Comparison of ENCODE assay signal across 12 cellular contexts in the genomic region with DNA sequence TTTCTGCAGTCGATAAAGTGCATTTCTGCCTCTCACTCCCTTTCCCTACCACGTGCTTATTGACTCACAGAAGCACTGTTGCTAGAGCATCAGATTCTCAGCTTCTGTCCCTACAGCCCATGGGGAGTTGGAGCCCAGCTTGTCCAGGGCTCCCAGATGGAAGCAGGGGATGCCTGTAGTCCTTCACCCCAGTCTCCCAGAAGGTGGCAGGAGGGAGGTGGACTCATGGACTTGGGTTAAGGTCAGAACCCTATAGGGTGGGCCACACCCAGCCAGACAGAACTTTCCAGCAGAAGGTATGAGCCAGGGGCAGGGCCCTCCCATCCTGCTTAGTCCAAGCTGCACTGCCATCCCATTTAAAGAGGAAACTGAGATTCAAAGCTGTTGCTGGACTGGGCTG. TPM values are rescaled to one million over a fixed set of nuclear protein-coding genes. Genes with fewer than 3 reads are reported as not detected.
A peak's percentile ranks its signal among the peaks of the same experiment; 100 is the strongest.
DNase-seq lines count a peak whose midpoint lies in the region; ATAC-seq, FAIRE-seq and TF ChIP-seq lines count a peak whose summit lies in the region.
"Had no signal": no experiment of that assay in that cellular context is flagged by ENCODE, and none has a peak within 500 bp of the region (broad histone marks: within the 10 kb centered on the region; RNA-seq: fewer than 3 reads in every experiment).

No MANE protein-coding gene starts in this region.

- TF ChIP-seq CTCF in A549 (IDR thresholded peaks at IDR 0.05) (no peak), GM10248 (IDR thresholded peaks at IDR 0.05; ENCODE audit: control extremely low read depth, extremely low read depth, low read depth, missing control alignments) (no peak), foreskin fibroblast (IDR thresholded peaks at IDR 0.05; ENCODE audit: low read depth, low read length) (peak; percentile 11)

- ATAC-seq in A549: peak; percentile 7 to 15; a peak in 4 of 6 replicates
- ATAC-seq in activated T-helper 17 cell treated with anti-CD3 and anti-CD28 coated beads, Interleukin-2, amount 50 U/mL, for 72 hours (replicated peaks): no peak

- no peak for TF ChIP-seq POLR2A in A549 (IDR thresholded peaks at IDR 0.05; ENCODE audit: low read length)

- CTCF ChIA-PET in A549 (lab: Yijun Ruan, JAX) (interaction anchor here (0.7 to 8.0 kb wide), 17 partner anchors 10 to 112 kb away, joined by 3 to 240 read pairs (median 7); partner anchors contain the start of genes GNAT1 and SLC38A3), GM10248 (lab: Yijun Ruan, JAX) (interaction anchor here (0.6 to 4.3 kb wide), 19 partner anchors 8 to 320 kb away, joined by 3 to 28 read pairs (median 3); partner anchors contain the start of gene LSMEM2)

- 67% methylated on average over 2 of the region's 2 CpGs for WGBS in A549 (ENCODE audit: missing lambda C conversion rate)

- no peak overlapping the region for H3K4me2 ChIP-seq in A549
- H3K4me2 ChIP-seq in Karpas-422 (ENCODE audit: low read depth, low read length, poor library complexity, severe bottlenecking): no peak overlapping the region
- H3K4me2 ChIP-seq: smooth muscle cell had no signal

- POLR2A ChIA-PET in A549 (lab: Yijun Ruan, JAX): no interaction called here
- POLR2A ChIA-PET in GM10248 (lab: Yijun Ruan, JAX): no interaction called here

- H3K27me3 Mint-ChIP-seq in activated T-helper 17 cell treated with anti-CD3 and anti-CD28 coated beads, Interleukin-2, amount 50 U/mL, for 72 hours: no peaks in the 10 kb centered on the region

- H3K4me1 ChIP-seq in A549: peaks cover 22% of the 10 kb centered on the region
- H3K4me1 ChIP-seq in Karpas-422 (ENCODE audit: low read length): no peaks in the 10 kb centered on the region

- no peak overlapping the region for H2AFZ ChIP-seq in Karpas-422 (ENCODE audit: low read length)

- no peaks in the 10 kb centered on the region for H3K9me3 Mint-ChIP-seq in activated T-helper 17 cell treated with anti-CD3 and anti-CD28 coated beads, Interleukin-2, amount 50 U/mL, for 72 hours
- H3K9me3 Mint-ChIP-seq: activated T-cell treated with anti-CD3 and anti-CD28 coated beads, Interleukin-2, amount 50 U/mL, for 4 hours; T-helper 1 cell treated with Interleukin-12 subunit alpha and Interleukin-12 subunit beta and Interleukin-4 antibody, amounts not matched to agents 30 μg/mL and 1 μg/mL, for 36 hours had no signal

- H3K27ac ChIP-seq in A549 (no peak overlapping the region), Karpas-422 (ENCODE audit: low read length) (no peak overlapping the region)

- TF ChIP-seq RAD21 in A549 (conservative IDR thresholded peaks at IDR 0.05 in 1 of 2, IDR thresholded peaks at IDR 0.05 in 1 of 2): no peak

- no peak for DNase-seq in A549 (ENCODE audit: low read depth in 1 of 2, low spot score in 1 of 2)
- peak; percentile 18 for DNase-seq in GM10248 (ENCODE audit: extremely low spot score)
- DNase-seq in foreskin fibroblast: peak; percentile 26 to 67
- DNase-seq in activated CD4-positive, alpha-beta T cell treated with anti-CD3 and anti-CD28 coated beads, Interleukin-2, amount 50 U/mL, for 1 hour: no peak
- no peak for DNase-seq in stimulated activated CD4-positive, alpha-beta T cell treated with anti-CD3 and anti-CD28 coated beads, Interleukin-4, amount 100 ng/mL, for 1 hour
- DNase-seq in Karpas-422: no peak
- DNase-seq in putamen (ENCODE audit: low spot score): no peak
- DNase-seq: NCI-H2081 treated with DMSO at 0.1 percent for 48 hours had no signal

- no peaks in the 10 kb centered on the region for H3K9me2 ChIP-seq in Karpas-422 (replicated peaks; ENCODE audit: insufficient read depth, low read length)

- peaks cover 15% of the 10 kb centered on the region; the same call in 1 of the 2 replicates for H4K20me1 ChIP-seq in Karpas-422 (ENCODE audit: insufficient read depth, low read depth, low read length)

- no peak for TF ChIP-seq EP300 in A549 (IDR thresholded peaks at IDR 0.05)

- H3K9me3 ChIP-seq in A549 (no peaks in the 10 kb centered on the region), Karpas-422 (ENCODE audit: low read length) (no peaks in the 10 kb centered on the region)

- no peak overlapping the region for H3K4me3 Mint-ChIP-seq in activated T-helper 17 cell treated with anti-CD3 and anti-CD28 coated beads, Interleukin-2, amount 50 U/mL, for 72 hours
- H3K4me3 Mint-ChIP-seq: activated T-cell treated with anti-CD3 and anti-CD28 coated beads, Interleukin-2, amount 50 U/mL, for 4 hours; T-helper 1 cell treated with Interleukin-12 subunit alpha and Interleukin-12 subunit beta and Interleukin-4 antibody, amounts not matched to agents 30 μg/mL and 1 μg/mL, for 36 hours had no signal

- H3K4me3 ChIP-seq in A549 (no peak overlapping the region), foreskin fibroblast (ENCODE audit: low read depth in 1 of 2, low read length in 2 of 2) (no peak overlapping the region), Karpas-422 (ENCODE audit: low read length) (no peak overlapping the region)
- H3K4me3 ChIP-seq: smooth muscle cell had no signal

- H3K27me3 ChIP-seq in Karpas-422 (ENCODE audit: low read length): no peaks in the 10 kb centered on the region

- H3K9ac ChIP-seq in Karpas-422 (ENCODE audit: low read length): no peak overlapping the region

- peaks cover 34% of the 10 kb centered on the region for H3K36me3 Mint-ChIP-seq in activated T-helper 17 cell treated with anti-CD3 and anti-CD28 coated beads, Interleukin-2, amount 50 U/mL, for 72 hours (ENCODE audit: low read depth)

- FAIRE-seq in A549 (lab: Jason Lieb, UNC): no peak

- no peaks in the 10 kb centered on the region for H3K79me2 ChIP-seq in Karpas-422 (ENCODE audit: low read length)

- peaks cover 1% of the 10 kb centered on the region; the same call in 1 of the 2 replicates for H3K36me3 ChIP-seq in Karpas-422 (ENCODE audit: insufficient read depth, low read length)

- H3K27ac Mint-ChIP-seq in activated T-helper 17 cell treated with anti-CD3 and anti-CD28 coated beads, Interleukin-2, amount 50 U/mL, for 72 hours: peak overlapping the region; percentile 79
- H3K27ac Mint-ChIP-seq: T-helper 1 cell treated with Interleukin-12 subunit alpha and Interleukin-12 subunit beta and Interleukin-4 antibody, amounts not matched to agents 30 μg/mL and 1 μg/mL, for 36 hours had no signal

- no peaks in the 10 kb centered on the region for H3K4me1 Mint-ChIP-seq in activated T-helper 17 cell treated with anti-CD3 and anti-CD28 coated beads, Interleukin-2, amount 50 U/mL, for 72 hours

TF ChIP-seq in A549, 52 proteins besides CTCF, POLR2A, EP300 and RAD21 (continues in another document):
- TF ChIP-seq, protein P1, sequence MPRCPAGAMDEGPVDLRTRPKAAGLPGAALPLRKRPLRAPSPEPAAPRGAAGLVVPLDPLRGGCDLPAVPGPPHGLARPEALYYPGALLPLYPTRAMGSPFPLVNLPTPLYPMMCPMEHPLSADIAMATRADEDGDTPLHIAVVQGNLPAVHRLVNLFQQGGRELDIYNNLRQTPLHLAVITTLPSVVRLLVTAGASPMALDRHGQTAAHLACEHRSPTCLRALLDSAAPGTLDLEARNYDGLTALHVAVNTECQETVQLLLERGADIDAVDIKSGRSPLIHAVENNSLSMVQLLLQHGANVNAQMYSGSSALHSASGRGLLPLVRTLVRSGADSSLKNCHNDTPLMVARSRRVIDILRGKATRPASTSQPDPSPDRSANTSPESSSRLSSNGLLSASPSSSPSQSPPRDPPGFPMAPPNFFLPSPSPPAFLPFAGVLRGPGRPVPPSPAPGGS (IDR thresholded peaks at IDR 0.05): no peak
- TF ChIP-seq RARB (CRISPR knock-in tag; IDR thresholded peaks at IDR 0.05): no peak
- TF ChIP-seq REST (IDR thresholded peaks at IDR 0.05): no peak
- TF ChIP-seq CHD4 (IDR thresholded peaks at IDR 0.05; ENCODE audit: borderline replicate concordance): no peak
- TF ChIP-seq HDAC2 (IDR thresholded peaks at IDR 0.05): no peak

RNA-seq across cellular contexts. Expression of gene SEMA3F, which starts 33.1 kb away (rescaled TPM):
- polyA plus RNA-seq in A549 (2011; rRNA removed) (2.9 and 5.0 TPM in 2 replicates), A549 (2017; fragmentation: RNase III; extraction: RNeasy Plus Mini Kit Qiagen cat#74134 plus additional on column Dnase treatment) (9.0 to 10.6 TPM (median 10.1 TPM) in 3 replicates)
- 3.9 and 5.8 TPM in 2 replicates for polyA plus RNA-seq in A549 (2012; cell fraction: cytosol; rRNA removed)
- 7.9 and 11.6 TPM in 2 replicates for polyA plus RNA-seq in A549 (2012; cell fraction: nucleus; rRNA removed)
- polyA minus RNA-seq in A549 (2011; rRNA and poly(A)+ RNA removed): 8.6 and 8.9 TPM in 2 replicates
- 1 to 10 TPM in 1 of 2 donors, not detected in 1; 1.5 TPM for total RNA-seq in activated T-helper 17 cell treated with anti-CD3 and anti-CD28 coated beads, Interleukin-2, amount 50 U/mL, for 72 hours
- not detected in 2 replicates for total RNA-seq in Karpas-422 (2014; rRNA removed; shearing (Covaris generic); ENCODE audit: low replicate concordance)

RNA-seq across cellular contexts. Expression of gene RBM5, which starts 33.4 kb away (rescaled TPM):
- polyA plus RNA-seq in A549 (2011; rRNA removed) (92.1 and 123 TPM in 2 replicates), A549 (2017; fragmentation: RNase III; extraction: RNeasy Plus Mini Kit Qiagen cat#74134 plus additional on column Dnase treatment) (66.3 to 87.3 TPM (median 78.9 TPM) in 3 replicates)
- polyA plus RNA-seq in A549 (2012; cell fraction: cytosol; rRNA removed): 35.8 and 44.3 TPM in 2 replicates
- polyA plus RNA-seq in A549 (2012; cell fraction: nucleus; rRNA removed): 89.1 and 137 TPM in 2 replicates
- 106 and 131 TPM in 2 replicates for polyA minus RNA-seq in A549 (2011; rRNA and poly(A)+ RNA removed)
- 100 to 1,000 TPM; 146 to 167 TPM for total RNA-seq in activated T-helper 17 cell treated with anti-CD3 and anti-CD28 coated beads, Interleukin-2, amount 50 U/mL, for 72 hours
- 179 and 239 TPM in 2 replicates for total RNA-seq in Karpas-422 (2014; rRNA removed; shearing (Covaris generic); ENCODE audit: low replicate concordance)

Comparison
In these comparisons a context has a peak if more than half of its experiments do, and no peak if none do; other contexts are left out.
1. DNase-seq: peak in GM10248 (single experiment) and foreskin fibroblast (2 of 2); none in A549 (0 of 2), activated CD4-positive, alpha-beta T cell treated with anti-CD3 and anti-CD28 coated beads, Interleukin-2, amount 50 U/mL, for 1 hour (single experiment), stimulated activated CD4-positive, alpha-beta T cell treated with anti-CD3 and anti-CD28 coated beads, Interleukin-4, amount 100 ng/mL, for 1 hour (single experiment), Karpas-422 (single experiment) and putamen (single experiment).